8 cellular contexts compared by ENCODE assay signal in the genomic region with DNA sequence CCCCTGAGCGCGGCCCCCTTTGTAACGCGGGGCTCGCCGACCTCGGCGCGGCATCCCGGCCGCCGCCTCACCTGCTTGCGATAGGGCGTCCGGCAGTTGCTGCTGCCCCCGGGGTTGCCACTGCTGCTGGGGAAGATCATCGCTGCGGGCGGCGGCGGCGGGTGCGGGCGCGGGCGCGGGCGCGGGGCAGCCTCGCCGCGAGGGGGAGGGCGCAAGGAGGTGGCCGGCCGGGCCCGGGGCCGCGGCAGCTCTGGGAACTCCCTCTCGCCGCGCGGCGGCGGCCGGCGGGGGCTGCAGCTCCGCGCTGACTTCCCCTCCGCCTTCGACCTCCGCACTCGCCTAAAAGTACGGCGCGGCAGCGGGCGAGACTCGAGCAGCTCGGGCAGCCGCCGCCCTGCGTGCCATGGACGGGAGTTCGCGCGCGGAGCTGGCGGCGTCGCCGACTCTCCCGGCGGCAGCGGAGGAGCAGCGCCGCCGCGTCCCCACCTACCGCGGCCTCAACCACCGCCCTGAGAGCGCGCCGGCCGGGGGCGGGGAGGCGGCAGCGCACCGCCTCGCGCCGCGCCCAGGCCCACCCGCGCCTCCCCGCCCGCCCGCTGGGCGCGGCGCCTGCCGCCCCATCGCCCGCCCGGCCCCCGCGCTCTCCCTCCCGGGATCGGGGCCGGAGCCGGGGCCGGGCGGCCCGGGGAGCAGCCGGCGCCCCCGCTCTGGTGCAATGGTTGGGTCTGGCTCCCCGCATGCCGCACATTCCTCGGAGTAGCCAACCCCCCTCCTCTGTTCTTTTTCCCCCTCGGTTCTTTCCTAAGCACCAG.
DNase-seq lines count a peak whose midpoint lies in the region; ATAC-seq and TF ChIP-seq lines count a peak whose summit lies in the region.

No MANE protein-coding gene starts in this region.

- ATAC-seq in GM19397 (IDR thresholded peaks at IDR 0.05; ENCODE audit: unreplicated experiment): peak; percentile 71
- peak; percentile 47 for ATAC-seq in HG03457 (IDR thresholded peaks at IDR 0.05; ENCODE audit: unreplicated experiment)
- ATAC-seq in SK-N-SH treated with all-trans-retinoic acid at 6 μM for 48 hours: peak; percentile 37
- ATAC-seq in right cardiac atrium: peak; percentile 90

- 0 to 1% (median 0%) methylated on average over 66 to 118 of the region's 121 CpGs for WGBS in adipose tissue, 3 donors
- under 1% methylated on average over 118 of the region's 121 CpGs for WGBS in right cardiac atrium

- DNase-seq in CD1c-positive myeloid dendritic cell (ENCODE audit: extremely low spot score) (peak; percentile 89), right cardiac atrium (peak; percentile 67 to 88 (median 87)), retinal pigment epithelial cell (ENCODE audit: low read depth) (peak; percentile 45), NCI-H146 (lab: John Stamatoyannopoulos, UW) (no peak)

- intact Hi-C loops in right cardiac atrium (cut with DNase I): loop anchor here in 1 of 4 donors (10.0 kb wide), 2 partner anchors 83 to 87 kb away; partner anchors contain the start of gene RBMS1

- H3K4me3 ChIP-seq in right cardiac atrium (ENCODE audit: low read length) (peak overlapping the region; percentile 83), retinal pigment epithelial cell (ENCODE audit: low read length) (peak overlapping the region; percentile 85)

- H3K4me1 ChIP-seq in right cardiac atrium (ENCODE audit: control insufficient read depth, insufficient read depth, low read length): peaks cover 12% of the 10 kb centered on the region

- no peaks in the 10 kb centered on the region for H3K9me3 ChIP-seq in right cardiac atrium (ENCODE audit: control insufficient read depth, low read length)

- H3K27me3 ChIP-seq in right cardiac atrium (ENCODE audit: control insufficient read depth, insufficient read depth): no peaks in the 10 kb centered on the region

- no peak for TF ChIP-seq CTCF in retinal pigment epithelial cell (conservative IDR thresholded peaks at IDR 0.05; ENCODE audit: low read depth, low read length)

- H3K27ac ChIP-seq in adipose tissue (ENCODE audit: low read depth, low read length) (peak overlapping the region; percentile 98), right cardiac atrium (ENCODE audit: low read length) (peak overlapping the region; percentile 80)

TF ChIP-seq in SK-N-SH treated with all-trans-retinoic acid at 6 μM for 48 hours, 23 proteins besides CTCF, POLR2A, EP300 and RAD21:
- TF ChIP-seq SNAI2 (CRISPR knock-in tag; IDR thresholded peaks at IDR 0.05) (no peak), GLIS3 (CRISPR knock-in tag; IDR thresholded peaks at IDR 0.05) (no peak), ZNF565 (CRISPR knock-in tag; conservative IDR thresholded peaks at IDR 0.05; ENCODE audit: low read depth) (no peak), OSR1 (CRISPR knock-in tag; IDR thresholded peaks at IDR 0.05) (no peak), ZC3H10 (CRISPR knock-in tag; IDR thresholded peaks at IDR 0.05) (no peak), ZFP30 (CRISPR knock-in tag; IDR thresholded peaks at IDR 0.05) (no peak), PPARA (CRISPR knock-in tag; IDR thresholded peaks at IDR 0.05; ENCODE audit: borderline replicate concordance) (no peak), ZNF8 (CRISPR knock-in tag; IDR thresholded peaks at IDR 0.05) (no peak), CSDC2 (CRISPR knock-in tag; IDR thresholded peaks at IDR 0.05) (no peak), TCF4 (CRISPR knock-in tag; IDR thresholded peaks at IDR 0.05; ENCODE audit: borderline replicate concordance) (no peak), ESRRG (CRISPR knock-in tag; IDR thresholded peaks at IDR 0.05) (no peak), ZNF70 (CRISPR knock-in tag; IDR thresholded peaks at IDR 0.05) (no peak), POU6F1 (CRISPR knock-in tag; IDR thresholded peaks at IDR 0.05; ENCODE audit: borderline replicate concordance, low read depth) (no peak), BACH2 (CRISPR knock-in tag; IDR thresholded peaks at IDR 0.05; ENCODE audit: borderline replicate concordance) (no peak)
- TF ChIP-seq, protein P1, sequence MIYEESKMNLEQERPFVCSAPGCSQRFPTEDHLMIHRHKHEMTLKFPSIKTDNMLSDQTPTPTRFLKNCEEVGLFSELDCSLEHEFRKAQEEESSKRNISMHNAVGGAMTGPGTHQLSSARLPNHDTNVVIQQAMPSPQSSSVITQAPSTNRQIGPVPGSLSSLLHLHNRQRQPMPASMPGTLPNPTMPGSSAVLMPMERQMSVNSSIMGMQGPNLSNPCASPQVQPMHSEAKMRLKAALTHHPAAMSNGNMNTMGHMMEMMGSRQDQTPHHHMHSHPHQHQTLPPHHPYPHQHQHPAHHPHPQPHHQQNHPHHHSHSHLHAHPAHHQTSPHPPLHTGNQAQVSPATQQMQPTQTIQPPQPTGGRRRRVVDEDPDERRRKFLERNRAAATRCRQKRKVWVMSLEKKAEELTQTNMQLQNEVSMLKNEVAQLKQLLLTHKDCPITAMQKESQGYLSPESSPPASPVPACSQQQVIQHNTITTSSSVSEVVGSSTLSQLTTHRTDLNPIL (CRISPR knock-in tag; IDR thresholded peaks at IDR 0.05; ENCODE audit: low read depth): no peak
TF ChIP-seq in SK-N-SH treated with all-trans-retinoic acid at 6 μM for 48 hours: peak in this region for 0.

Comparison
In these comparisons a context has a peak if more than half of its experiments do, and no peak if none do; other contexts are left out.
1. ATAC-seq: peak in every context shown above with its lines; median percentile 90 in right cardiac atrium; 71 in GM19397; 47 in HG03457; 37 in SK-N-SH treated with all-trans-retinoic acid at 6 μM for 48 hours.